ENCODE assay signal across 28 cellular contexts in the genomic region with DNA sequence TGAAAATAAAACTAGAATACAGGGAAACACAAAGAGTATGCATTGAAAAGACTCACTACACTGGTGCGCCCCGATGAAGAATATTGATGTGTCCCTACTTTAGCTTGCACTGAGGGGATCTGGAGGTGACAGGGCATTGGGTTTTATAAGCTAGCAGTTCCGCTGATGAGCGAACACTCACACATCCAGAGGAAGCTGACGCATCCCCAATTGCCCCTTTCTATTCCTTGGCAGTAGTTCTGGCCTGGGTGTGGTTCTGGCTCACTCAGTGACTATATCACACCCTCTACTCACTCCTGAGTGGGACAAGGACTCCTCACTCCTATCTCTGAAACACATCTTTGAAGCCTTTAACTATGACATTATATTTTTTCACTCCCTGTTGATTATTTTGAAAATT.
DNase-seq lines count a peak whose midpoint lies in the region; ATAC-seq and TF ChIP-seq lines count a peak whose summit lies in the region.
"Had no signal": no experiment of that assay in that cellular context is flagged by ENCODE, and none has a peak within 500 bp of the region (broad histone marks: within the 10 kb centered on the region; RNA-seq: fewer than 3 reads in every experiment).

No MANE protein-coding gene starts in this region.

- peaks cover 13% of the 10 kb centered on the region for H3K4me1 Mint-ChIP-seq in central memory CD8-positive, alpha-beta T cell

- H3K36me3 ChIP-seq in thyroid gland: no peaks in the 10 kb centered on the region

- H3K36me3 Mint-ChIP-seq in central memory CD8-positive, alpha-beta T cell (ENCODE audit: insufficient read depth): peaks cover 5% of the 10 kb centered on the region
- H3K36me3 Mint-ChIP-seq: activated CD4-positive, alpha-beta memory T cell treated with anti-CD3 and anti-CD28 coated beads for 36 hours; naive thymus-derived CD8-positive, alpha-beta T cell had no signal

- DNase-seq in Daoy (ENCODE audit: low read depth) (peak; percentile 89), RKO (ENCODE audit: low spot score) (peak; percentile 64), foreskin keratinocyte (peak; percentile 50 to 71), thyroid gland (no peak)
- DNase-seq in central memory CD8-positive, alpha-beta T cell (ENCODE audit: low spot score in 2 of 2): no peak
- no peak for DNase-seq in central memory CD4-positive, alpha-beta T cell
- no peak for DNase-seq in stimulated activated naive CD4-positive, alpha-beta T cell (lab: John Stamatoyannopoulos, UW)
- DNase-seq: activated CD4-positive, alpha-beta memory T cell treated with anti-CD3 and anti-CD28 coated beads for 36 hours; activated CD4-positive, CD25-positive, alpha-beta regulatory T cell; activated effector memory CD4-positive, alpha-beta T cell treated with anti-CD3 and anti-CD28 coated beads, Interleukin-2, amount 50 U/mL, for 16 hours; C1 segment of cervical spinal cord; Calu3; dorsolateral prefrontal cortex; glutamatergic neuron; H7; IMR-90; naive thymus-derived CD8-positive, alpha-beta T cell; NCI-H1417 treated with DMSO at 0.1 percent for 48 hours; NCI-H524; NK-92 treated with Interleukin-12 subunit alpha and Interleukin-12 subunit beta, amount 100 ng/mL, for 24 hours; retina; RPMI8226; SK-N-SH; stimulated activated CD4-positive, alpha-beta T cell treated with anti-CD3 and anti-CD28 coated beads, Interleukin-4, amount 100 ng/mL, for 4 hours; trophoblast cell had no signal

- peak overlapping the region; percentile 32 for H3K27ac Mint-ChIP-seq in central memory CD8-positive, alpha-beta T cell (ENCODE audit: low read depth)
- H3K27ac Mint-ChIP-seq: activated CD4-positive, alpha-beta memory T cell treated with anti-CD3 and anti-CD28 coated beads for 36 hours; naive thymus-derived CD8-positive, alpha-beta T cell; stimulated activated naive CD8-positive, alpha-beta T cell treated with anti-CD3 and anti-CD28 coated beads, Interleukin-15, Interleukin-2, amounts not matched to agents 100 ng/mL and 50 ng/mL, for 24 hours had no signal

- H3K27me3 ChIP-seq in foreskin keratinocyte (no peaks in the 10 kb centered on the region), thyroid gland (no peaks in the 10 kb centered on the region)
- H3K27me3 ChIP-seq: dorsolateral prefrontal cortex had no signal

- TF ChIP-seq POLR2A in thyroid gland (IDR thresholded peaks at IDR 0.05): no peak

- 94 to 97% methylated on average over 5 of the region's 5 CpGs for WGBS in thyroid gland, 2 donors

- no peak overlapping the region for H3K4me3 ChIP-seq in thyroid gland (replicated peaks in 1 of 3)
- H3K4me3 ChIP-seq: dorsolateral prefrontal cortex had no signal

- H3K4me3 Mint-ChIP-seq in central memory CD8-positive, alpha-beta T cell: no peak overlapping the region
- H3K4me3 Mint-ChIP-seq: activated CD4-positive, alpha-beta memory T cell treated with anti-CD3 and anti-CD28 coated beads for 36 hours; naive thymus-derived CD8-positive, alpha-beta T cell; stimulated activated naive CD8-positive, alpha-beta T cell treated with anti-CD3 and anti-CD28 coated beads, Interleukin-15, Interleukin-2, amounts not matched to agents 100 ng/mL and 50 ng/mL, for 24 hours had no signal

- peaks cover 19% of the 10 kb centered on the region for H3K4me1 ChIP-seq in foreskin keratinocyte
- no peaks in the 10 kb centered on the region for H3K4me1 ChIP-seq in thyroid gland

- no peak for ATAC-seq in central memory CD8-positive, alpha-beta T cell (replicated peaks; ENCODE audit: extremely low read depth, poor library complexity, severe bottlenecking)
- ATAC-seq in foreskin keratinocyte (peak; percentile 90), GM21390 (IDR thresholded peaks at IDR 0.05; ENCODE audit: unreplicated experiment) (no peak)
- ATAC-seq: naive thymus-derived CD8-positive, alpha-beta T cell had no signal

- no peaks in the 10 kb centered on the region for H3K9me3 Mint-ChIP-seq in central memory CD8-positive, alpha-beta T cell
- H3K9me3 Mint-ChIP-seq: activated CD4-positive, alpha-beta memory T cell treated with anti-CD3 and anti-CD28 coated beads for 36 hours; naive thymus-derived CD8-positive, alpha-beta T cell; stimulated activated naive CD8-positive, alpha-beta T cell treated with anti-CD3 and anti-CD28 coated beads, Interleukin-15, Interleukin-2, amounts not matched to agents 100 ng/mL and 50 ng/mL, for 24 hours had no signal

- intact Hi-C loops in thyroid gland (cut with DNase I): no loop called here

- H3K27ac ChIP-seq in foreskin keratinocyte: peak overlapping the region; percentile 2
- H3K27ac ChIP-seq in thyroid gland: no peak overlapping the region
- H3K27ac ChIP-seq: dorsolateral prefrontal cortex, HL-60 had no signal

- TF ChIP-seq CTCF in foreskin keratinocyte (conservative IDR thresholded peaks at IDR 0.05) (no peak), thyroid gland (IDR thresholded peaks at IDR 0.05) (no peak)

- H3K27me3 Mint-ChIP-seq in central memory CD8-positive, alpha-beta T cell: no peaks in the 10 kb centered on the region
- H3K27me3 Mint-ChIP-seq: activated CD4-positive, alpha-beta memory T cell treated with anti-CD3 and anti-CD28 coated beads for 36 hours; naive thymus-derived CD8-positive, alpha-beta T cell; stimulated activated naive CD8-positive, alpha-beta T cell treated with anti-CD3 and anti-CD28 coated beads, Interleukin-15, Interleukin-2, amounts not matched to agents 100 ng/mL and 50 ng/mL, for 24 hours had no signal

- H3K9me3 ChIP-seq in thyroid gland: no peaks in the 10 kb centered on the region
- H3K9me3 ChIP-seq: SK-N-SH had no signal

Comparison
In these comparisons a context has a peak if more than half of its experiments do, and no peak if none do; other contexts are left out.
1. DNase-seq: peak in Daoy (single experiment), RKO (single experiment) and foreskin keratinocyte (2 of 2); none in central memory CD8-positive, alpha-beta T cell (0 of 2), thyroid gland (0 of 2), central memory CD4-positive, alpha-beta T cell (single experiment) and stimulated activated naive CD4-positive, alpha-beta T cell (0 of 6).